Comparison of ENCODE assay signal across 8 cellular contexts in the genomic region with DNA sequence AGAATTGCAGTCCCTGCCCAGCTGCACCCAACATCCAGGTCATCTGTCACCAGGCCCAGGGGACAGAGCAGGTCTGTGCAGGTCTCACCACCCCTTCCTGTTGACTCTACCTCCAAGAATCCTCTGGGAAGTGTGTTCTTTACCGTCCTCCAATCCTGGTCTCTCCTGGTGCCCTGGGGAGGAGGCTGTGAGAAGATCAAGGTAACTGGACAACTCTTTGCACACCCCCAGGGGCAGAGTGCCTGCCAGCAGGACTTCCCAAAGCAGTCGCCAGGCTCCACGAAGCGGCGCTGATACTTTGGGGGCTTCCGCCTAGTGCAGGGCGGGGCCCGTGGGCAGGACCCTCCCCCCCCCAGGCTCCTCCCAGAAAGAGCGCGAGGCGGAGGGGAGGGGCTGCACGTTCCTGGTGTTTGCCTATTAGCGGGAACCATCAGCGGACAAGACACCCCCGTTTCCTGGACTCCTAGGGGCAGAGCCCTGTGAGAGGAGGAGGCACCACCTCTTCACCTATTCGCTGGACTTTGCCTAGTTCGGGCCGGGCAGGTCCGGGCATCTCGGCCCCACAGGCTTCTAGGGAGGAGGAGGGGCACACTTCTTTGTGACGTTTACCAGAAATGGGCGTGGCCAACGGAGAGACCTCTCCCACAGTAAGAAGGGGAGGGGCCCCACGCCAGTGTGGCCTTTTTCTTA.
DNase-seq lines count a peak whose midpoint lies in the region; ATAC-seq and TF ChIP-seq lines count a peak whose summit lies in the region.

No MANE protein-coding gene starts in this region.

- no peaks in the 10 kb centered on the region for H3K27me3 ChIP-seq in kidney epithelial cell (ENCODE audit: control insufficient read depth, insufficient read depth, low read length)

- in situ Hi-C loops in astrocyte of the spinal cord (cut with HindIII; ENCODE audit: low sequenced_read_pairs) = no loop called here

- peaks cover 10% of the 10 kb centered on the region for H3K4me1 Mint-ChIP-seq in stimulated activated memory B cell treated with anti-CD40 and anti-IgM and Interleukin-4, amounts not matched to agents 10 μg/mL and 1 μg/mL and 100 μg/mL, for 72 hours

- no peak overlapping the region for H3K27ac Mint-ChIP-seq in stimulated activated memory B cell treated with anti-CD40 and anti-IgM and Interleukin-4, amounts not matched to agents 10 μg/mL and 1 μg/mL and 100 μg/mL, for 72 hours

- TF ChIP-seq CTCF in astrocyte of the spinal cord (IDR thresholded peaks at IDR 0.05; ENCODE audit: low read depth, low read length) (no peak), kidney epithelial cell (IDR thresholded peaks at IDR 0.05; ENCODE audit: insufficient read depth, low read length, poor library complexity, severe bottlenecking) (no peak)

- peak; percentile 18 for DNase-seq in M059J (ENCODE audit: low read depth)
- peak; percentile 78 for DNase-seq in astrocyte of the spinal cord (ENCODE audit: low read depth, low spot score)
- peak; percentile 16 for DNase-seq in kidney epithelial cell (ENCODE audit: low read depth)
- no peak for DNase-seq in midbrain (lab: John Stamatoyannopoulos, UW)
- no peak for DNase-seq in activated CD4-positive, CD25-positive, alpha-beta regulatory T cell treated with anti-CD3 and anti-CD28 coated beads, Interleukin-2, amount 50 U/mL, for 72 hours
- DNase-seq in globus pallidus (ENCODE audit: low spot score) = no peak

- H3K27me3 Mint-ChIP-seq in stimulated activated memory B cell treated with anti-CD40 and anti-IgM and Interleukin-4, amounts not matched to agents 10 μg/mL and 1 μg/mL and 100 μg/mL, for 72 hours = peaks cover 20% of the 10 kb centered on the region

- H3K9me3 Mint-ChIP-seq in stimulated activated memory B cell treated with anti-CD40 and anti-IgM and Interleukin-4, amounts not matched to agents 10 μg/mL and 1 μg/mL and 100 μg/mL, for 72 hours = no peaks in the 10 kb centered on the region

- H3K36me3 Mint-ChIP-seq in stimulated activated memory B cell treated with anti-CD40 and anti-IgM and Interleukin-4, amounts not matched to agents 10 μg/mL and 1 μg/mL and 100 μg/mL, for 72 hours = no peaks in the 10 kb centered on the region

- H3K36me3 ChIP-seq in kidney epithelial cell (ENCODE audit: control insufficient read depth, insufficient read depth, low read length) = no peaks in the 10 kb centered on the region

- H3K4me3 Mint-ChIP-seq in stimulated activated memory B cell treated with anti-CD40 and anti-IgM and Interleukin-4, amounts not matched to agents 10 μg/mL and 1 μg/mL and 100 μg/mL, for 72 hours = peak overlapping the region; percentile 31

- H3K4me3 ChIP-seq in astrocyte of the spinal cord (ENCODE audit: low read depth, low read length) = peak overlapping the region; percentile 52
- H3K4me3 ChIP-seq in kidney epithelial cell (ENCODE audit: low read depth, low read length) = peak overlapping the region; percentile 46

- no peak for ATAC-seq in stimulated activated memory B cell treated with anti-CD40 and anti-IgM and Interleukin-4, amounts not matched to agents 10 μg/mL and 1 μg/mL and 100 μg/mL, for 72 hours
- ATAC-seq in GM21367 (IDR thresholded peaks at IDR 0.05; ENCODE audit: unreplicated experiment) = no peak

Comparison
In these comparisons a context has a peak if more than half of its experiments do, and no peak if none do; other contexts are left out.
1. DNase-seq: peak in M059J (single experiment), astrocyte of the spinal cord (single experiment) and kidney epithelial cell (single experiment); none in midbrain (single experiment), activated CD4-positive, CD25-positive, alpha-beta regulatory T cell treated with anti-CD3 and anti-CD28 coated beads, Interleukin-2, amount 50 U/mL, for 72 hours (single experiment) and globus pallidus (single experiment).